Comparison of ENCODE assay signal across 25 cellular contexts in genomic region chr15:57895291-57895690, GRCh38.
"Had no signal": no experiment of that assay in that cellular context is flagged by ENCODE, and none has a peak within 500 bp of the region (broad histone marks: within the 10 kb centered on the region; RNA-seq: fewer than 3 reads in every experiment).

No MANE protein-coding gene starts in this region.

- H3K27ac Mint-ChIP-seq: dendritic cell treated with granulocyte-macrophage colony-stimulating factor and Interleukin-4, amounts not matched to agents 40 ng/mL and 50 ng/mL, for 4 days; effector memory CD8-positive, alpha-beta T cell; endodermal cell had no signal

- H3K9me3 Mint-ChIP-seq: dendritic cell treated with granulocyte-macrophage colony-stimulating factor and Interleukin-4, amounts not matched to agents 40 ng/mL and 50 ng/mL, for 4 days had no signal

- H3K4me3 Mint-ChIP-seq: dendritic cell treated with granulocyte-macrophage colony-stimulating factor and Interleukin-4, amounts not matched to agents 40 ng/mL and 50 ng/mL, for 4 days; effector memory CD8-positive, alpha-beta T cell; endodermal cell had no signal

- H3K36me3 ChIP-seq: colonic mucosa, esophagus muscularis mucosa, esophagus squamous epithelium, gastrocnemius medialis, gastroesophageal sphincter, heart left ventricle, heart right ventricle had no signal

- H3K4me1 ChIP-seq: colonic mucosa, esophagus muscularis mucosa, esophagus squamous epithelium, foreskin keratinocyte, gastrocnemius medialis, gastroesophageal sphincter, heart left ventricle, heart right ventricle had no signal

- DNase-seq: colonic mucosa; cortex of kidney; dermis blood vessel endothelial cell; dorsolateral prefrontal cortex; effector CD4-positive, alpha-beta T cell; effector CD8-positive, alpha-beta T cell; effector memory CD4-positive, alpha-beta T cell; effector memory CD8-positive, alpha-beta T cell; endodermal cell; erythroblast; esophagus squamous epithelium; foreskin fibroblast; foreskin keratinocyte; foreskin melanocyte; gastrocnemius medialis; glutamatergic neuron; head of caudate nucleus; heart left ventricle; heart right ventricle had no signal

- H3K4me1 Mint-ChIP-seq: endodermal cell had no signal

- H3K9me3 ChIP-seq: colonic mucosa, esophagus squamous epithelium, gastrocnemius medialis had no signal

- ATAC-seq: effector memory CD8-positive, alpha-beta T cell; esophagus mucosa; foreskin keratinocyte; gastrocnemius medialis; gastroesophageal sphincter; heart left ventricle; heart right ventricle had no signal

- H3K4me3 ChIP-seq: colonic mucosa, coronary artery, dorsolateral prefrontal cortex, esophagus muscularis mucosa, esophagus squamous epithelium, gastrocnemius medialis, gastroesophageal sphincter, heart left ventricle, heart right ventricle had no signal

- H3K27me3 ChIP-seq: colonic mucosa, esophagus muscularis mucosa, esophagus squamous epithelium, gastrocnemius medialis, gastroesophageal sphincter, heart left ventricle, heart right ventricle had no signal

- H3K27ac ChIP-seq: colonic mucosa, coronary artery, dorsolateral prefrontal cortex, epithelial cell of prostate, esophagus muscularis mucosa, esophagus squamous epithelium, foreskin keratinocyte, gastrocnemius medialis, gastroesophageal sphincter, heart left ventricle, heart right ventricle had no signal
